1 cellular context compared by ENCODE assay signal in the genomic region with DNA sequence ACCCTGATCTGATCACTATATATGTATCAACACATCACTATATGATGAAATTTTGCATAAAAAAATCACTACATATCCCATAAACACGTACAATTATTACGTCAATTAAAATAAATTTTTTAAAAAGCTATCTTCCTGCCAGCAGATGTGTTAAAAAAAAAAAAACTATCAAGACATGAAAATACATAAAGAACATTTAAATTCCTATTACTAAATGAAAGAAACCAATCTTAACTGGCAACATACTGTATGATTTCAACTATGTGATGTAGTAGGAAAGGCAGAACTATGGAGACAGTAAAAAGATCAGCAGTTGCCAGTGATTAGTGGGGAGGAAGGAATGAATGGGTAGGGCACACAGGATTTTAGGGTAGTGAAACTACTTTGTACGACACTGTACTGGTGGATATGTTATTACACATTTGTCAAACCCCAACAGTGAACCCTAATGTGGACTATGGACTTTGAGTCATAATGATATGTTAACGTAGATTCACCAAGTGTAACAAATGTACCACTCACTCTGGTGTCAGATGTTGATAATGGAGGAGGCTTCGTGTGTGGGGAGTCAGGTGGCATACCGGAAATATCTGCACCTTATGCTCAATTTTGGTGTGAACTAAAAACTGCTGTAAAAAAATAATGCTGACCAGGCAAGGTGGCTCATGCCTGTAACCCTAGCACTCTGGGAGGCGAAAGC.
TF ChIP-seq lines count a peak whose summit lies in the region.

No MANE protein-coding gene starts in this region.

TF ChIP-seq in HepG2, 621 proteins besides CTCF, POLR2A, EP300 and RAD21 (continued from another document and continues in another):
- TF ChIP-seq SP1 (IDR thresholded peaks at IDR 0.05) (no peak), SP1 (CRISPR knock-in tag; IDR thresholded peaks at IDR 0.05) (no peak), ZSCAN22 (CRISPR knock-in tag; IDR thresholded peaks at IDR 0.05) (no peak), FOXM1 (CRISPR knock-in tag; IDR thresholded peaks at IDR 0.05) (no peak), TBL1XR1 (IDR thresholded peaks at IDR 0.05; ENCODE audit: borderline replicate concordance, low read length, partially characterized antibody) (no peak), KLF15 (CRISPR knock-in tag; IDR thresholded peaks at IDR 0.05; ENCODE audit: borderline replicate concordance) (no peak), ZNF414 (CRISPR knock-in tag; IDR thresholded peaks at IDR 0.05) (no peak; the same call in 1 of the 2 replicates), SNAI1 (CRISPR knock-in tag; IDR thresholded peaks at IDR 0.05; ENCODE audit: borderline replicate concordance) (no peak), KMT2A (CRISPR knock-in tag; IDR thresholded peaks at IDR 0.05) (peak; percentile 47; the same call in 1 of the 2 replicates), NR2F1 (CRISPR knock-in tag; IDR thresholded peaks at IDR 0.05) (no peak), MTA3 (CRISPR knock-in tag; IDR thresholded peaks at IDR 0.05) (no peak), HOXA9 (CRISPR knock-in tag; IDR thresholded peaks at IDR 0.05; ENCODE audit: borderline replicate concordance) (no peak), ZNF703 (CRISPR knock-in tag; IDR thresholded peaks at IDR 0.05; ENCODE audit: borderline replicate concordance) (no peak), KAT2B (IDR thresholded peaks at IDR 0.05; ENCODE audit: borderline replicate concordance, low read depth, low read length) (no peak), NCOR1 (IDR thresholded peaks at IDR 0.05; ENCODE audit: borderline replicate concordance, low read length) (peak; percentile 93), GLI4 (CRISPR knock-in tag; IDR thresholded peaks at IDR 0.05; ENCODE audit: borderline replicate concordance) (no peak), KDM1A (CRISPR knock-in tag; IDR thresholded peaks at IDR 0.05) (no peak), SMARCE1 (IDR thresholded peaks at IDR 0.05; ENCODE audit: borderline replicate concordance) (no peak), CBX2 (IDR thresholded peaks at IDR 0.05; ENCODE audit: low read depth, low read length) (no peak), CBX2 (CRISPR knock-in tag; IDR thresholded peaks at IDR 0.05; ENCODE audit: low read depth) (no peak), SNAPC5 (CRISPR knock-in tag; IDR thresholded peaks at IDR 0.05; ENCODE audit: borderline replicate concordance) (no peak), NBN (conservative IDR thresholded peaks at IDR 0.05) (no peak), ZNF496 (CRISPR knock-in tag; IDR thresholded peaks at IDR 0.05; ENCODE audit: insufficient replicate concordance) (no peak), PBX2 (CRISPR knock-in tag; IDR thresholded peaks at IDR 0.05) (no peak), ASH2L (IDR thresholded peaks at IDR 0.05; ENCODE audit: insufficient read length, low read depth, low read length) (peak; percentile 78), PTBP1 (IDR thresholded peaks at IDR 0.05; ENCODE audit: low read depth, low read length, poor library complexity, severe bottlenecking) (no peak), IKZF5 (CRISPR knock-in tag; IDR thresholded peaks at IDR 0.05) (peak; percentile 64; the same call in 1 of the 2 replicates), SMC3 (IDR thresholded peaks at IDR 0.05; ENCODE audit: low read length) (no peak), ETV6 (CRISPR knock-in tag; conservative IDR thresholded peaks at IDR 0.05) (no peak), ZNF563 (CRISPR knock-in tag; IDR thresholded peaks at IDR 0.05) (no peak), KLF12 (CRISPR knock-in tag; IDR thresholded peaks at IDR 0.05; ENCODE audit: borderline replicate concordance) (no peak), SPEN (CRISPR knock-in tag; IDR thresholded peaks at IDR 0.05; ENCODE audit: low read depth) (0 out of 2 replicates have a peak, but pooled peaks have one; percentile 33), SKIL (CRISPR knock-in tag; IDR thresholded peaks at IDR 0.05; ENCODE audit: borderline replicate concordance) (no peak), SCMH1 (CRISPR knock-in tag; IDR thresholded peaks at IDR 0.05; ENCODE audit: borderline replicate concordance) (no peak), ZNF619 (CRISPR knock-in tag; IDR thresholded peaks at IDR 0.05) (no peak), TSC22D2 (CRISPR knock-in tag; IDR thresholded peaks at IDR 0.05; ENCODE audit: borderline replicate concordance) (no peak), MZF1 (CRISPR knock-in tag; IDR thresholded peaks at IDR 0.05; ENCODE audit: borderline replicate concordance) (no peak), JUND (CRISPR knock-in tag; IDR thresholded peaks at IDR 0.05) (0 out of 2 replicates have a peak, but pooled peaks have one; percentile 20), ZNF746 (CRISPR knock-in tag; IDR thresholded peaks at IDR 0.05) (no peak), TARDBP (CRISPR knock-in tag; IDR thresholded peaks at IDR 0.05) (no peak; the same call in 1 of the 2 replicates), ZSCAN12 (CRISPR knock-in tag; IDR thresholded peaks at IDR 0.05) (no peak), NR0B2 (CRISPR knock-in tag; IDR thresholded peaks at IDR 0.05) (no peak), CHD2 (IDR thresholded peaks at IDR 0.05; ENCODE audit: low read depth, low read length) (no peak), ZNF761 (CRISPR knock-in tag; conservative IDR thresholded peaks at IDR 0.05) (no peak), RBFOX2 (IDR thresholded peaks at IDR 0.05; ENCODE audit: low read depth, low read length) (no peak), SP4 (CRISPR knock-in tag; IDR thresholded peaks at IDR 0.05) (no peak), DZIP1 (CRISPR knock-in tag; IDR thresholded peaks at IDR 0.05) (no peak), HOXA5 (CRISPR knock-in tag; IDR thresholded peaks at IDR 0.05) (no peak)
- TF ChIP-seq, protein P1, sequence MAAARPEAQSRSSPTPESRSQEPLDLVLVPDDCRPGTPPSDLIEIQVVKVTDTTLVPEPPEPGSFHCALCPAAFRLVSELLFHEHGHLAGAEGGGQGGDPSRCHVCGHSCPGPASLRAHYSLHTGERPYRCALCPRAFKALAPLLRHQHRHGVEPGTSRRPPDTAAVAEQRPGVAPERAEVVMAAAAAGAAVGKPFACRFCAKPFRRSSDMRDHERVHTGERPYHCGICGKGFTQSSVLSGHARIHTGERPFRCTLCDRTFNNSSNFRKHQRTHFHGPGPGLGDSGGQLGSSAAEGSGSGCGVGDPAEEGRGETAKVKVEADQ (CRISPR knock-in tag; IDR thresholded peaks at IDR 0.05; ENCODE audit: borderline replicate concordance), result no peak
- TF ChIP-seq, protein P2, sequence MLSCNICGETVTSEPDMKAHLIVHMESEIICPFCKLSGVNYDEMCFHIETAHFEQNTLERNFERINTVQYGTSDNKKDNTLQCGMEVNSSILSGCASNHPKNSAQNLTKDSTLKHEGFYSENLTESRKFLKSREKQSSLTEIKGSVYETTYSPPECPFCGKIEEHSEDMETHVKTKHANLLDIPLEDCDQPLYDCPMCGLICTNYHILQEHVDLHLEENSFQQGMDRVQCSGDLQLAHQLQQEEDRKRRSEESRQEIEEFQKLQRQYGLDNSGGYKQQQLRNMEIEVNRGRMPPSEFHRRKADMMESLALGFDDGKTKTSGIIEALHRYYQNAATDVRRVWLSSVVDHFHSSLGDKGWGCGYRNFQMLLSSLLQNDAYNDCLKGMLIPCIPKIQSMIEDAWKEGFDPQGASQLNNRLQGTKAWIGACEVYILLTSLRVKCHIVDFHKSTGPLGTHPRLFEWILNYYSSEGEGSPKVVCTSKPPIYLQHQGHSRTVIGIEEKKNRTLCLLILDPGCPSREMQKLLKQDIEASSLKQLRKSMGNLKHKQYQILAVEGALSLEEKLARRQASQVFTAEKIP (CRISPR knock-in tag; IDR thresholded peaks at IDR 0.05; ENCODE audit: borderline replicate concordance), result no peak
- TF ChIP-seq, protein P3, sequence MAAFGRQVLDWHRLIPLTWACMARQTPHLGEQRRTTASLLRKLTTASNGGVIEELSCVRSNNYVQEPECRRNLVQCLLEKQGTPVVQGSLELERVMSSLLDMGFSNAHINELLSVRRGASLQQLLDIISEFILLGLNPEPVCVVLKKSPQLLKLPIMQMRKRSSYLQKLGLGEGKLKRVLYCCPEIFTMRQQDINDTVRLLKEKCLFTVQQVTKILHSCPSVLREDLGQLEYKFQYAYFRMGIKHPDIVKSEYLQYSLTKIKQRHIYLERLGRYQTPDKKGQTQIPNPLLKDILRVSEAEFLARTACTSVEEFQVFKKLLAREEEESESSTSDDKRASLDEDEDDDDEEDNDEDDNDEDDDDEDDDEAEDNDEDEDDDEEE (CRISPR knock-in tag; IDR thresholded peaks at IDR 0.05), result no peak
- TF ChIP-seq, protein P4, sequence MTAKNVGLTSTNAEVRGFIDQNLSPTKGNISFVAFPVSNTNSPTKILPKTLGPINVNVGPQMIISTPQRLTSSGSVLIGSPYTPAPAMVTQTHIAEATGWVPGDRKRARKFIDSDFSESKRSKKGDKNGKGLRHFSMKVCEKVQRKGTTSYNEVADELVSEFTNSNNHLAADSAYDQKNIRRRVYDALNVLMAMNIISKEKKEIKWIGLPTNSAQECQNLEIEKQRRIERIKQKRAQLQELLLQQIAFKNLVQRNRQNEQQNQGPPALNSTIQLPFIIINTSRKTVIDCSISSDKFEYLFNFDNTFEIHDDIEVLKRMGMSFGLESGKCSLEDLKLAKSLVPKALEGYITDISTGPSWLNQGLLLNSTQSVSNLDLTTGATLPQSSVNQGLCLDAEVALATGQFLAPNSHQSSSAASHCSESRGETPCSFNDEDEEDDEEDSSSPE (CRISPR knock-in tag; IDR thresholded peaks at IDR 0.05), result no peak
